ENCODE assay signal across 10 cellular contexts in the genomic region with DNA sequence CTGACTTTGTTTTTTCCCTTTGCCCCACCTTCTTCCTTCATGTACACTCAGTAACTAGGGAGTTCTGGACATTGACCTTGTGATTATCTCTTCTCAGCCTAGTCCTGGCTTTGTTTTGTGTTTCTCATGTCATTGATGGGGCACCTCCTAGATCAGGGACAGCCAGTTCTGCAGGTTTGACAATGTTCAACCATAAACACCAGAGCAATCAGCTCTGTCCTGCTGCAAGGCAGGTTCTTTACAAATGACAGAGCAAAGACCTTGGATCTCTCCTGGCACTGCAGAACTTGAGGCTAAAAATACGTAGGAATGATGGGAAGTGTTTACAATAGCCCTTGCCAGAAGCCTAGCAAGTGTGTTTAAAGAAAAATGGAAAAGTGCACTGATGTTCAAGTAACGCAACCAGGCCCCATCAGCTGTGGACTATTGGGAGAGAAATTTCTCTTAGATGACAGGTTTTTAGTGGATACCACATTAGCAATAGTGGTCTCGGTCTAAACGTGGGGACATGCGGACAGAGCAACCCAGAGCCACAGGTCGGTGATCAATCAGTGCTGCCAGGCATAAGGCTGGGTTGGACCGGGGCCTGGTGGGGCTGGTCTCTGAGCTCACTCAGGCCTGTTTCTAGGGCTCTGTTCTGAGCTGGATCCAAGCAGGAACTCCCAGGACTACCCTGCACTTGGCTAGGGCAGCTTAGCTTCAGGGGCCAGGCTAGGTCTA.
DNase-seq lines count a peak whose midpoint lies in the region; ATAC-seq and TF ChIP-seq lines count a peak whose summit lies in the region.
"Had no signal": no experiment of that assay in that cellular context is flagged by ENCODE, and none has a peak within 500 bp of the region (broad histone marks: within the 10 kb centered on the region; RNA-seq: fewer than 3 reads in every experiment).

No MANE protein-coding gene starts in this region.

- H3K79me2 ChIP-seq in Loucy (ENCODE audit: insufficient read depth, low read length): no peaks in the 10 kb centered on the region

- H3F3A ChIP-seq in Loucy (ENCODE audit: low read depth): no peaks in the 10 kb centered on the region

- peaks cover 3% of the 10 kb centered on the region for H3K9me3 Mint-ChIP-seq in stimulated activated memory B cell treated with anti-CD40 and anti-IgM and Interleukin-4, amounts not matched to agents 10 μg/mL and 1 μg/mL and 100 μg/mL, for 72 hours

- no peaks in the 10 kb centered on the region for H3K4me1 Mint-ChIP-seq in stimulated activated memory B cell treated with anti-CD40 and anti-IgM and Interleukin-4, amounts not matched to agents 10 μg/mL and 1 μg/mL and 100 μg/mL, for 72 hours
- H3K4me1 Mint-ChIP-seq: activated CD4-positive, alpha-beta T cell treated with anti-CD3 and anti-CD28 coated beads, Interleukin-2, amount 10 ng/mL, durations not matched to agents 24 days and 14 days had no signal

- H3K9me3 ChIP-seq in Loucy (ENCODE audit: insufficient read depth, low read depth, low read length) (no peaks in the 10 kb centered on the region), mucosa of rectum (ENCODE audit: control insufficient read depth in 2 of 2, low read length in 2 of 2) (no peaks in the 10 kb centered on the region), thoracic aorta (no peaks in the 10 kb centered on the region)

- TF ChIP-seq CTCF in Loucy (conservative IDR thresholded peaks at IDR 0.05; ENCODE audit: low read length): no peak
- no peak for TF ChIP-seq CTCF in thoracic aorta (IDR thresholded peaks at IDR 0.05)

- H3K27me3 Mint-ChIP-seq in stimulated activated memory B cell treated with anti-CD40 and anti-IgM and Interleukin-4, amounts not matched to agents 10 μg/mL and 1 μg/mL and 100 μg/mL, for 72 hours: peaks cover 6% of the 10 kb centered on the region

- H3K4me3 Mint-ChIP-seq in stimulated activated memory B cell treated with anti-CD40 and anti-IgM and Interleukin-4, amounts not matched to agents 10 μg/mL and 1 μg/mL and 100 μg/mL, for 72 hours: no peak overlapping the region
- H3K4me3 Mint-ChIP-seq: activated CD4-positive, alpha-beta T cell treated with anti-CD3 and anti-CD28 coated beads, Interleukin-2, amount 10 ng/mL, durations not matched to agents 24 days and 14 days had no signal

- no peaks in the 10 kb centered on the region for H4K20me1 ChIP-seq in Loucy (ENCODE audit: insufficient read depth, low read length, poor library complexity, severe bottlenecking)

- no peaks in the 10 kb centered on the region for H3K36me3 ChIP-seq in Loucy (ENCODE audit: insufficient read depth, low read length)
- H3K36me3 ChIP-seq in mucosa of rectum (ENCODE audit: control insufficient read depth in 2 of 2, insufficient read depth in 2 of 2, low read length in 2 of 2): no peaks in the 10 kb centered on the region
- H3K36me3 ChIP-seq in thoracic aorta: no peaks in the 10 kb centered on the region

- no peaks in the 10 kb centered on the region for H3K9me2 ChIP-seq in Loucy (replicated peaks; ENCODE audit: low read depth, low read length)

- no peak overlapping the region for H3K4me2 ChIP-seq in Loucy (ENCODE audit: low read depth, low read length, poor library complexity, severe bottlenecking)

- H3K27me3 ChIP-seq in Loucy (ENCODE audit: insufficient read depth, low read length, poor library complexity, severe bottlenecking): no peaks in the 10 kb centered on the region
- no peaks in the 10 kb centered on the region for H3K27me3 ChIP-seq in mucosa of rectum (ENCODE audit: control insufficient read depth in 2 of 2, insufficient read depth in 2 of 2, low read length in 2 of 2)
- H3K27me3 ChIP-seq in thoracic aorta (replicated peaks; ENCODE audit: insufficient read depth): no peaks in the 10 kb centered on the region

- H3K9ac ChIP-seq in Loucy (ENCODE audit: low read depth, low read length, poor library complexity, severe bottlenecking) (no peak overlapping the region), mucosa of rectum (ENCODE audit: low read depth in 1 of 2, low read length in 2 of 2) (peak overlapping the region; percentile 76 to 79)

- H3K4me1 ChIP-seq in Loucy (ENCODE audit: insufficient read depth, low read length, poor library complexity, severe bottlenecking) (no peaks in the 10 kb centered on the region), mucosa of rectum (ENCODE audit: control insufficient read depth in 2 of 2, insufficient read depth in 2 of 2, low read length in 2 of 2) (peaks cover 34 to 59% of the 10 kb centered on the region in 2 donors), thoracic aorta (ENCODE audit: control insufficient read depth in 1 of 2, low read depth in 2 of 2) (peaks cover 22 to 61% of the 10 kb centered on the region in 2 donors)

- ATAC-seq in Right ventricle myocardium superior (ENCODE audit: poor library complexity) (peak; percentile 89), thoracic aorta (ENCODE audit: insufficient number of reproducible peaks, low FRiP score, low read depth) (no peak), HG03025 (IDR thresholded peaks at IDR 0.05; ENCODE audit: low FRiP score, unreplicated experiment) (no peak)
- no peak for ATAC-seq in stimulated activated memory B cell treated with anti-CD40 and anti-IgM and Interleukin-4, amounts not matched to agents 10 μg/mL and 1 μg/mL and 100 μg/mL, for 72 hours

- H3K4me3 ChIP-seq in Loucy (ENCODE audit: low read length, poor library complexity, severe bottlenecking) (no peak overlapping the region), mucosa of rectum (ENCODE audit: low read length in 2 of 2) (peak overlapping the region; percentile 4 to 35), thoracic aorta (peak overlapping the region; percentile 6)

- 0 out of 2 replicates have a peak overlapping the region, but pooled peaks have one; percentile 36 for H2AFZ ChIP-seq in Loucy (ENCODE audit: low read length)

- H3K27ac ChIP-seq in mucosa of rectum (ENCODE audit: low read depth in 2 of 2, low read length in 2 of 2): peak overlapping the region; percentile 97 to 98
- H3K27ac ChIP-seq in thoracic aorta: peak overlapping the region; percentile 67 to 86

- peak; percentile 76 for DNase-seq in Right ventricle myocardium superior
- no peak for DNase-seq in thoracic aorta (ENCODE audit: low spot score)
- DNase-seq in DMS79 (lab: John Stamatoyannopoulos, UW): no peak
- no peak for DNase-seq in cortex of kidney (lab: John Stamatoyannopoulos, UW)
- DNase-seq: activated CD4-positive, alpha-beta T cell treated with anti-CD3 and anti-CD28 coated beads, Interleukin-2, amount 10 ng/mL, durations not matched to agents 24 days and 14 days; activated gamma-delta T cell had no signal

- no peak overlapping the region for H3K27ac Mint-ChIP-seq in stimulated activated memory B cell treated with anti-CD40 and anti-IgM and Interleukin-4, amounts not matched to agents 10 μg/mL and 1 μg/mL and 100 μg/mL, for 72 hours
- H3K27ac Mint-ChIP-seq: activated CD4-positive, alpha-beta T cell treated with anti-CD3 and anti-CD28 coated beads, Interleukin-2, amount 10 ng/mL, durations not matched to agents 24 days and 14 days had no signal

- no peaks in the 10 kb centered on the region for H3K36me3 Mint-ChIP-seq in stimulated activated memory B cell treated with anti-CD40 and anti-IgM and Interleukin-4, amounts not matched to agents 10 μg/mL and 1 μg/mL and 100 μg/mL, for 72 hours

- intact Hi-C loops in Right ventricle myocardium superior (cut with DNase I): no loop called here
